ENCODE assay signal across 8 cellular contexts in genomic region chr1:116020668-116021272, GRCh38. TPM values are rescaled to one million over a fixed set of nuclear protein-coding genes. Genes with fewer than 3 reads are reported as not detected.
DNase-seq lines count a peak whose midpoint lies in the region; ATAC-seq, FAIRE-seq and TF ChIP-seq lines count a peak whose summit lies in the region.

No MANE protein-coding gene starts in this region.

- TF ChIP-seq CTCF in bronchial epithelial cell (IDR thresholded peaks at IDR 0.05; ENCODE audit: insufficient read depth, low read length, severe bottlenecking) = peak; percentile 68

- ATAC-seq in HG02571 (IDR thresholded peaks at IDR 0.05; ENCODE audit: unreplicated experiment) = peak; percentile 59

- no peak overlapping the region for H3K4me3 ChIP-seq in bronchial epithelial cell (ENCODE audit: low read depth, low read length)

- FAIRE-seq in bronchial epithelial cell (lab: Jason Lieb, UNC) = no peak

- peaks cover 16% of the 10 kb centered on the region for H3K36me3 ChIP-seq in bronchial epithelial cell (ENCODE audit: control insufficient read depth, insufficient read depth, low read length)

- DNase-seq in NCI-H2196 (lab: John Stamatoyannopoulos, UW; ENCODE audit: unreplicated experiment) = peak; percentile 34
- no peak for DNase-seq in NCI-H2196 treated with DMSO at 0.1 percent for 48 hours (lab: John Stamatoyannopoulos, UW; ENCODE audit: unreplicated experiment)
- peak; percentile 33 for DNase-seq in NCI-H1092 treated with DMSO at 0.1 percent for 48 hours (lab: John Stamatoyannopoulos, UW)
- peak; percentile 10 for DNase-seq in T-helper 9 cell
- peak; percentile 64 for DNase-seq in bronchial epithelial cell (ENCODE audit: low read depth)
- DNase-seq in kidney tubule cell (ENCODE audit: low spot score) = peak; percentile 62
- peak in 2 of 3 donors; percentile 5 to 8 for DNase-seq in stimulated activated CD4-positive, alpha-beta T cell treated with anti-CD3 and anti-CD28 coated beads, TNF-alpha, amount 100 ng/mL, for 48 hours (ENCODE audit: low read depth in 3 of 3)

- no peaks in the 10 kb centered on the region for H3K27me3 ChIP-seq in bronchial epithelial cell (ENCODE audit: control insufficient read depth, insufficient read depth, low read length)

RNA-seq across cellular contexts. Expression of gene SLC22A15, which starts 44.5 kb away (rescaled TPM):
- total RNA-seq in bronchial epithelial cell = 20.1 and 22.6 TPM in 2 replicates
